Comparison of ENCODE assay signal across 1 cellular context in genomic region chr1:167083066-167083682, GRCh38.
TF ChIP-seq lines count a peak whose summit lies in the region.

No MANE protein-coding gene starts in this region.

TF ChIP-seq in SK-N-SH, 30 proteins besides CTCF, POLR2A, EP300 and RAD21 (continued from another document):
- TF ChIP-seq MAX (IDR thresholded peaks at IDR 0.05; ENCODE audit: low read depth) (no peak), FOXJ3 (CRISPR knock-in tag; IDR thresholded peaks at IDR 0.05) (no peak), FOSL2 (IDR thresholded peaks at IDR 0.05; ENCODE audit: borderline replicate concordance, low read depth) (no peak), POLR2AphosphoS5 (IDR thresholded peaks at IDR 0.05; ENCODE audit: low read depth, low read length) (no peak), IRF3 (IDR thresholded peaks at IDR 0.05; ENCODE audit: low read depth, low read length) (no peak), TCF12 (IDR thresholded peaks at IDR 0.05) (no peak), ZBTB33 (IDR thresholded peaks at IDR 0.05; ENCODE audit: borderline replicate concordance, low read depth) (no peak)
